5 cellular contexts compared by ENCODE assay signal in genomic region chrX:153404333-153404732, GRCh38. TPM values are rescaled to one million over a fixed set of nuclear protein-coding genes. Genes with fewer than 3 reads are reported as not detected.
"Had no signal": no experiment of that assay in that cellular context is flagged by ENCODE, and none has a peak within 500 bp of the region (broad histone marks: within the 10 kb centered on the region; RNA-seq: fewer than 3 reads in every experiment).

No MANE protein-coding gene starts in this region.

RNA-seq across cellular contexts. Expression of gene PNMA6E, which starts 3.2 kb away (rescaled TPM):
- total RNA-seq: GM23338, H1, H9, HT-29, IMR-90 had no signal
- polyA plus RNA-seq: GM23338, H1, IMR-90 had no signal

RNA-seq across cellular contexts. Expression of gene ZFP92, which starts 6.9 kb away (rescaled TPM):
- total RNA-seq: HT-29 had no signal
